Comparison of ENCODE assay signal across 8 cellular contexts in the genomic region with DNA sequence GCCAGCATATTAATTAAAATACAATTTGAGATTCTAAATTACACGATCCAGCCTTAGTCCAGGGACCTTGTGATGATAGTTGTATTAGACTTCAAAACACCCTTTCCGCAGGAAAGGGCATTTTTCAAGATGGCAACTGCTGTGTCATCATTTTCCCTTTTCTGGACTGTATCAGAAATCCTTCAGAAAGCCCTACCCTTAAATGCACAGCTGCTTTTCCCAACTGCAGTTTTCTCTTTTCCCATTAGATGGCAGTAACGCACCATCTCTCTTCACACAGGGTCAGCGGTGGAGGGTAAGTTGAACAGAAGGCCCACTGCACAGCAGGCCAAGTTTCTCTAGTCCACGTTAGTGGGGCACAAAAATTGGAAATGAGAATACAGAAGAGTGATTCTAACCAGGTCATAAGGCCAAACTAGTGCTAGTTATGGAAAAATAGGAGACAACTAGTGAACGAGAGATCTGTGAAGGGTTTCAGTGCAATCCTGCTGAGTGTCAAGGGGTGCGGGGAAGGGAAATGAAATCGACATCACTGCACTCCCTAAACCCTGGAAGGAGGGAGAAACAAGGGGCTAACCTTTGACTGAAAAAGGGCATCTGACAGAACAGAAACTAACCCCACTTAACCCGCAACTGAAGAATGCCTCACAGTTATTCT. TPM values are rescaled to one million over a fixed set of nuclear protein-coding genes. Genes with fewer than 3 reads are reported as not detected.
DNase-seq lines count a peak whose midpoint lies in the region; ATAC-seq lines count a peak whose summit lies in the region.

No MANE protein-coding gene starts in this region.

- H3K23ac ChIP-seq in neuronal stem cell (ENCODE audit: low read depth, low read length, poor library complexity) = no peak overlapping the region

- H4K20me1 ChIP-seq in Karpas-422 (ENCODE audit: insufficient read depth, low read depth, low read length) = no peaks in the 10 kb centered on the region

- H2AK5ac ChIP-seq in neuronal stem cell (ENCODE audit: low read depth, low read length) = no peak overlapping the region

- no peak overlapping the region for H2BK120ac ChIP-seq in neuronal stem cell (ENCODE audit: low read depth, low read length)

- H3K9me3 ChIP-seq in Karpas-422 (ENCODE audit: low read length) = no peaks in the 10 kb centered on the region
- no peaks in the 10 kb centered on the region for H3K9me3 ChIP-seq in neuronal stem cell (replicated peaks in 1 of 2; ENCODE audit: control insufficient read depth in 2 of 2, insufficient read depth in 1 of 2, low read depth in 1 of 2, low read length in 2 of 2)

- H3K79me2 ChIP-seq in Karpas-422 (ENCODE audit: low read length) = no peaks in the 10 kb centered on the region

- no peak overlapping the region for H3K14ac ChIP-seq in neuronal stem cell (ENCODE audit: low read length)

- no peak overlapping the region for H3K18ac ChIP-seq in neuronal stem cell (ENCODE audit: low read length)

- no peak overlapping the region for H2BK12ac ChIP-seq in neuronal stem cell (ENCODE audit: low read length)

- H2AFZ ChIP-seq in Karpas-422 (ENCODE audit: low read length) (no peak overlapping the region), neuronal stem cell (ENCODE audit: low read length) (peak overlapping the region; percentile 45)

- no peaks in the 10 kb centered on the region for H3K79me1 ChIP-seq in neuronal stem cell (ENCODE audit: low read depth, low read length)

- H3K27me3 ChIP-seq in Karpas-422 (ENCODE audit: low read length) (no peaks in the 10 kb centered on the region), neuronal stem cell (ENCODE audit: control insufficient read depth in 3 of 3, insufficient read depth in 3 of 3, low read depth in 1 of 3, low read length in 3 of 3) (no peaks in the 10 kb centered on the region)

- peaks cover 17% of the 10 kb centered on the region for H3K4me1 ChIP-seq in Karpas-422 (ENCODE audit: low read length)
- peaks cover 6 to 9% of the 10 kb centered on the region in 2 donors for H3K4me1 ChIP-seq in neuronal stem cell (ENCODE audit: control insufficient read depth in 2 of 2, insufficient read depth in 1 of 2, low read depth in 1 of 2, low read length in 2 of 2)

- H2BK15ac ChIP-seq in neuronal stem cell (ENCODE audit: low read length) = no peak overlapping the region

- H3K36me3 ChIP-seq in Karpas-422 (ENCODE audit: insufficient read depth, low read length) = no peaks in the 10 kb centered on the region
- no peaks in the 10 kb centered on the region for H3K36me3 ChIP-seq in neuronal stem cell (replicated peaks in 1 of 2; ENCODE audit: control insufficient read depth in 2 of 2, insufficient read depth in 2 of 2, low read length in 2 of 2)

- no peak overlapping the region for H3K4ac ChIP-seq in neuronal stem cell (ENCODE audit: low read length)

- H3K27ac ChIP-seq in Karpas-422 (ENCODE audit: low read length) (no peak overlapping the region), neuronal stem cell (replicated peaks; ENCODE audit: low read length) (no peak overlapping the region)

- no peak overlapping the region for H4K8ac ChIP-seq in neuronal stem cell (ENCODE audit: low read depth, low read length)

- no peak overlapping the region for H4K91ac ChIP-seq in neuronal stem cell (ENCODE audit: low read depth, low read length, poor library complexity)

- H3K9ac ChIP-seq in Karpas-422 (ENCODE audit: low read length) (no peak overlapping the region), neuronal stem cell (ENCODE audit: low read depth, low read length, poor library complexity) (no peak overlapping the region)

- peak; percentile 88 for DNase-seq in EH (ENCODE audit: low read depth)
- DNase-seq in Karpas-422 = peak; percentile 90
- DNase-seq in OCI-M2 (lab: John Stamatoyannopoulos, UW; ENCODE audit: unreplicated experiment) = peak; percentile 72
- peak; percentile 73 to 74 for DNase-seq in activated T-cell treated with anti-CD3 and anti-CD28 coated beads, Interleukin-2, amount 50 U/mL, for 48 hours
- DNase-seq in fibroblast of peridontal ligament (ENCODE audit: extremely low read depth) = peak; percentile 96
- DNase-seq in neuronal stem cell (ENCODE audit: low spot score) = peak; percentile 86
- DNase-seq in ureter (ENCODE audit: low spot score) = peak; percentile 79

- H2BK5ac ChIP-seq in neuronal stem cell (ENCODE audit: low read length) = no peak overlapping the region

- H3K4me3 ChIP-seq in Karpas-422 (ENCODE audit: low read length) (no peak overlapping the region), neuronal stem cell (ENCODE audit: low read length in 2 of 2) (no peak overlapping the region)

- no peaks in the 10 kb centered on the region for H3K9me2 ChIP-seq in Karpas-422 (replicated peaks; ENCODE audit: insufficient read depth, low read length)

- no peak overlapping the region for H3K4me2 ChIP-seq in Karpas-422 (ENCODE audit: low read depth, low read length, poor library complexity, severe bottlenecking)
- no peak overlapping the region for H3K4me2 ChIP-seq in neuronal stem cell (ENCODE audit: insufficient read depth, low read length, poor library complexity, severe bottlenecking)

- ATAC-seq in HG02642 (IDR thresholded peaks at IDR 0.05; ENCODE audit: poor library complexity, unreplicated experiment) = no peak

- WGBS in neuronal stem cell (ENCODE audit: extremely low coverage in 2 of 2, insufficient read length in 2 of 2, insufficient replicate concordance in 1 of 2), 2 donors = no CpG with 5 or more reads among the region's 9 CpGs

RNA-seq across cellular contexts. Expression of a gene that starts 22.1 kb away (rescaled TPM):
- total RNA-seq in Karpas-422 (2014; rRNA removed; shearing (Covaris generic); ENCODE audit: low replicate concordance) = not detected in 2 replicates
- not detected for polyA plus RNA-seq in neuronal stem cell (2013, experiment 1 of 2)
- polyA plus RNA-seq in neuronal stem cell (2013, experiment 2 of 2) = not detected
- total RNA-seq in ureter = 3.3 TPM

RNA-seq across cellular contexts. Expression of a gene that starts 22.3 kb away (rescaled TPM):
- total RNA-seq in Karpas-422 (2014; rRNA removed; shearing (Covaris generic); ENCODE audit: low replicate concordance) = not detected in 2 replicates
- polyA plus RNA-seq in neuronal stem cell (2013, experiment 1 of 2) = 0.10 TPM
- polyA plus RNA-seq in neuronal stem cell (2013, experiment 2 of 2) = 0.03 TPM
- 13.3 TPM for total RNA-seq in ureter

Comparison
In these comparisons a context has a peak if more than half of its experiments do, and no peak if none do; other contexts are left out.
1. RNA of a gene that starts 22.3 kb away (total RNA-seq): 13.3 TPM in ureter (single experiment); not detected in Karpas-422; every median in the first group is over 10 times any median in the second.
2. Peak in every context shown above with its lines, with median percentiles within 50 percentile points of each other: DNase-seq.